In genomic region chr10:114767589-114768393, GRCh38 we compare ENCODE assay signal across 7 cellular contexts. TPM values are rescaled to one million over a fixed set of nuclear protein-coding genes. Genes with fewer than 3 reads are reported as not detected.
DNase-seq lines count a peak whose midpoint lies in the region; ATAC-seq and TF ChIP-seq lines count a peak whose summit lies in the region.

No MANE protein-coding gene starts in this region.

- no peaks in the 10 kb centered on the region for H3K9me2 ChIP-seq in Karpas-422 (replicated peaks; ENCODE audit: insufficient read depth, low read length)

- no peak overlapping the region for H3K27ac ChIP-seq in mammary epithelial cell (ENCODE audit: insufficient read depth, low read depth, low read length)
- no peak overlapping the region for H3K27ac ChIP-seq in Karpas-422 (ENCODE audit: low read length)

- CTCF ChIA-PET in mammary epithelial cell (lab: Charles Lee; ENCODE audit: low non-redundant PET), result interaction anchor here (0.7 kb wide), 1 partner anchor 872 kb away, joined by 4 read pairs; no protein-coding TSS in a partner anchor

- H3K79me2 ChIP-seq in mammary epithelial cell (ENCODE audit: insufficient read depth, low read length), result no peaks in the 10 kb centered on the region
- H3K79me2 ChIP-seq in Karpas-422 (ENCODE audit: low read length), result no peaks in the 10 kb centered on the region

- WGBS in mammary epithelial cell (ENCODE audit: low coverage, missing lambda C conversion rate), result 3% methylated on average over 18 of the region's 83 CpGs

- in situ Hi-C loops in mammary epithelial cell (cut with MboI; ENCODE audit: low sequenced_read_pairs in 2 of 2), result no loop called here

- no peaks in the 10 kb centered on the region for H3K9me3 ChIP-seq in mammary epithelial cell (replicated peaks; ENCODE audit: insufficient read depth, low read length)
- H3K9me3 ChIP-seq in Karpas-422 (ENCODE audit: low read length), result no peaks in the 10 kb centered on the region

- H3K4me2 ChIP-seq in mammary epithelial cell (ENCODE audit: insufficient read depth, low read depth, low read length), result peak overlapping the region; percentile 100
- H3K4me2 ChIP-seq in Karpas-422 (ENCODE audit: low read depth, low read length, poor library complexity, severe bottlenecking), result no peak overlapping the region

- H3K9ac ChIP-seq in mammary epithelial cell (ENCODE audit: insufficient read depth, low read length) (no peak overlapping the region), Karpas-422 (ENCODE audit: low read length) (no peak overlapping the region)

- H3K27me3 ChIP-seq in mammary epithelial cell (ENCODE audit: insufficient read depth, low read length), result peaks cover 3% of the 10 kb centered on the region
- no peaks in the 10 kb centered on the region for H3K27me3 ChIP-seq in Karpas-422 (ENCODE audit: low read length)

- peak; percentile 19 for ATAC-seq in stimulated activated naive CD8-positive, alpha-beta T cell treated with anti-CD3 and anti-CD28 coated beads, Interleukin-15, Interleukin-2, amounts not matched to agents 100 U/mL and 50 U/mL, for 24 hours
- ATAC-seq in HG03159 (IDR thresholded peaks at IDR 0.05; ENCODE audit: unreplicated experiment), result no peak

- DNase-seq in NCI-H146 (lab: John Stamatoyannopoulos, UW) (peak; percentile 73), mammary epithelial cell (peak; percentile 19), kidney glomerular epithelial cell (lab: John Stamatoyannopoulos, UW) (peak; percentile 38), Karpas-422 (no peak)
- peak; percentile 10 for DNase-seq in stimulated activated naive CD8-positive, alpha-beta T cell treated with anti-CD3 and anti-CD28 coated beads, Interleukin-15, Interleukin-2, amounts not matched to agents 100 U/mL and 50 U/mL, for 24 hours

- H3K4me3 ChIP-seq in GM12875 (ENCODE audit: low read depth, low read length) (peak overlapping the region; percentile 38), mammary epithelial cell (replicated peaks in 1 of 3; ENCODE audit: insufficient read depth in 1 of 3, low read depth in 2 of 3, low read length in 3 of 3) (peak overlapping the region; percentile 64 to 77 (median 76)), Karpas-422 (ENCODE audit: low read length) (no peak overlapping the region)

- intact Hi-C loops in mammary epithelial cell (cut with micrococcal nuclease), result loop anchor here (5.0 kb wide), 1 partner anchor 45 kb away; no protein-coding TSS in a partner anchor

- BruUV-seq in mammary epithelial cell (replicated peaks; lab: Mats Ljungman, UMichigan), result no TSS peak

- H2AFZ ChIP-seq in mammary epithelial cell (ENCODE audit: low read depth, low read length) (peak overlapping the region; percentile 82), Karpas-422 (ENCODE audit: low read length) (no peak overlapping the region)

- H4K20me1 ChIP-seq in mammary epithelial cell (ENCODE audit: insufficient read depth, low read length) (no peaks in the 10 kb centered on the region), Karpas-422 (ENCODE audit: insufficient read depth, low read depth, low read length) (no peaks in the 10 kb centered on the region)

- no peaks in the 10 kb centered on the region for H3K36me3 ChIP-seq in mammary epithelial cell (ENCODE audit: insufficient read depth, low read length)
- H3K36me3 ChIP-seq in Karpas-422 (ENCODE audit: insufficient read depth, low read length), result no peaks in the 10 kb centered on the region

- TF ChIP-seq CTCF in GM12875 (IDR thresholded peaks at IDR 0.05; ENCODE audit: borderline replicate concordance, insufficient read depth, low read depth, low read length) (no peak), mammary epithelial cell (conservative IDR thresholded peaks at IDR 0.05 in 1 of 2, IDR thresholded peaks at IDR 0.05 in 1 of 2; ENCODE audit: extremely low read depth in 1 of 2, insufficient read depth in 1 of 2, low read depth in 1 of 2, low read length in 2 of 2) (no peak)

- dilution Hi-C loops in mammary epithelial cell (cut with HindIII; ENCODE audit: low sequenced_read_pairs), result no loop called here

- H3K4me1 ChIP-seq in mammary epithelial cell (ENCODE audit: insufficient read depth, low read length) (peaks cover 10% of the 10 kb centered on the region), Karpas-422 (ENCODE audit: low read length) (no peaks in the 10 kb centered on the region)

RNA-seq across cellular contexts. Expression of gene FHIP2A, which starts 53.8 kb away (rescaled TPM):
- total RNA-seq in mammary epithelial cell, result 10 to 100 TPM; 18.8 to 25.8 TPM
- 5.0 TPM for polyA plus RNA-seq in mammary epithelial cell
- 26.7 TPM for polyA minus RNA-seq in mammary epithelial cell
- 7.8 and 21.7 TPM in 2 replicates for total RNA-seq in Karpas-422 (2014; rRNA removed; shearing (Covaris generic); ENCODE audit: low replicate concordance)
